ENCODE assay signal across 25 cellular contexts in genomic region chr10:133117688-133118071, GRCh38. TPM values are rescaled to one million over a fixed set of nuclear protein-coding genes. Genes with fewer than 3 reads are reported as not detected.
"Had no signal": no experiment of that assay in that cellular context is flagged by ENCODE, and none has a peak within 500 bp of the region (broad histone marks: within the 10 kb centered on the region; RNA-seq: fewer than 3 reads in every experiment).

No MANE protein-coding gene starts in this region.

- H3K27ac ChIP-seq: brain microvascular endothelial cell, colonic mucosa, epithelial cell of prostate, parathyroid adenoma had no signal

- DNase-seq: activated CD4-positive, alpha-beta T cell treated with anti-CD3 and anti-CD28 coated beads, Interleukin-2, amount 50 U/mL, for 1 hour; activated CD4-positive, CD25-positive, alpha-beta regulatory T cell; activated CD8-positive, alpha-beta memory T cell treated with anti-CD3 and anti-CD28 coated beads, Interleukin-2, amount 50 U/mL, for 4 hours; activated naive CD4-positive, alpha-beta T cell treated with anti-CD3 and anti-CD28 coated beads, Interleukin-2, amount 10 ng/mL, durations not matched to agents 7 days and 5 days; activated naive CD8-positive, alpha-beta T cell treated with anti-CD3 and anti-CD28 coated beads, Interleukin-2, amount 50 U/mL, for 24 hours; activated T-cell treated with anti-CD3 and anti-CD28 coated beads, Interleukin-2, amount 50 U/mL, for 4 hours; aorta; brain microvascular endothelial cell; colonic mucosa; endodermal cell; foreskin melanocyte; mesendoderm; retina; small intestine; stimulated activated CD4-positive, alpha-beta T cell treated with anti-CD3 and anti-CD28 coated beads, Interleukin-4, amount 100 ng/mL, for 24 hours; T1000 had no signal

- H2AFZ ChIP-seq: parathyroid adenoma had no signal

- H3K27me3 ChIP-seq: brain microvascular endothelial cell, colonic mucosa had no signal

- H3K4me3 ChIP-seq: colonic mucosa had no signal

- H3K9ac ChIP-seq: parathyroid adenoma had no signal

- H3K9me3 ChIP-seq: colonic mucosa had no signal

- H3K4me1 ChIP-seq: colonic mucosa, parathyroid adenoma had no signal

- ATAC-seq: activated T-cell treated with anti-CD3 and anti-CD28 coated beads, Interleukin-2, amount 50 U/mL, for 4 hours; stimulated activated memory B cell treated with anti-CD40 and anti-IgM and Interleukin-4, amounts not matched to agents 10 μg/mL and 1 μg/mL and 100 μg/mL, for 72 hours had no signal

- H3K36me3 ChIP-seq: brain microvascular endothelial cell, colonic mucosa had no signal

RNA-seq across cellular contexts. Expression of gene ADGRA1, which starts 30.0 kb away (rescaled TPM):
- total RNA-seq: activated T-cell treated with anti-CD3 and anti-CD28 coated beads, Interleukin-2, amount 50 U/mL, for 4 hours; aorta; colonic mucosa; kidney epithelial cell; lower leg skin; mucosa of gallbladder; natural killer cell treated with Interleukin-12 subunit alpha and Interleukin-12 subunit beta and Interleukin-15 and Interleukin-18, amount 100 ng/mL, for 72 hours; T-helper 1 cell treated with Interleukin-12 subunit alpha and Interleukin-12 subunit beta and Interleukin-4 antibody, amounts not matched to agents 30 ng/mL and 1 ng/mL, for 36 hours; urinary bladder had no signal
